17 cellular contexts compared by ENCODE assay signal in the genomic region with DNA sequence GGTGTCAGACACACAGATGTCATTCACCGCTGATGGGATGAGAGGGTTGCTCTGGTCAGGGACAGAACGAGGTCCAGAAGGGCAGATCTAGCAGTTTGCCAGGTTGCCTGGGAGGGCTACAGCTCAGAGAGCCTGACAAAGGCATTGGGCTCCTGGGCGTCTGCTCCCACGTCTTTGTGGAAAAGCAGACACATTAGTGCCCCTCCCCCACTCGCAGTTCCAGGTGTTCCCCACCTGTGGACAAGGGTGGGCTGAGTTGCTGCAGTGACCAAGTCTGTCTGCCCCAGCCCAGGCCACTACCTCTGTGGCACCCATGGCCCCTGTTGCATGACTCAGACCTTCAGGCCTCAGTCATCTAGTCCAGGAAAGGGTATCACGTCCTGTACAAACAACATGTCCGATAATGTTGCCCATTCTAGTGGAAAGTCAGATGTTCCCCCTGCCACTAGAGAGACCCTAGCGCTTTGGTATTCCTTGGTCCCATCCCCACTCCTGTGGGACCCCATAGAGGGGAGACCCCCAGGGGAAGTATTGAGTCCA. TPM values are rescaled to one million over a fixed set of nuclear protein-coding genes. Genes with fewer than 3 reads are reported as not detected.
DNase-seq lines count a peak whose midpoint lies in the region; ATAC-seq and TF ChIP-seq lines count a peak whose summit lies in the region.
"Had no signal": no experiment of that assay in that cellular context is flagged by ENCODE, and none has a peak within 500 bp of the region (broad histone marks: within the 10 kb centered on the region; RNA-seq: fewer than 3 reads in every experiment).

No MANE protein-coding gene starts in this region.

- no peak overlapping the region for H3K56ac ChIP-seq in IMR-90 (ENCODE audit: extremely low read depth, insufficient read depth, low read length)
- peak overlapping the region; percentile 12 for H3K56ac ChIP-seq in mesendoderm (ENCODE audit: low read length)

- no peak for ATAC-seq in IMR-90 (ENCODE audit: low read depth)
- no peak for ATAC-seq in GM21447 (IDR thresholded peaks at IDR 0.05; ENCODE audit: unreplicated experiment)
- ATAC-seq: HCT116 had no signal

- no peak overlapping the region for H3K4me2 ChIP-seq in IMR-90 (ENCODE audit: low read depth, low read length)
- H3K4me2 ChIP-seq in mesendoderm (ENCODE audit: low read length), result no peak overlapping the region

- H2BK120ac ChIP-seq in IMR-90 (ENCODE audit: low read depth, low read length) (no peak overlapping the region), mesendoderm (ENCODE audit: low read depth, low read length) (no peak overlapping the region)

- no peaks in the 10 kb centered on the region for H4K20me1 ChIP-seq in IMR-90 (ENCODE audit: insufficient read depth, low read length)

- H3K23ac ChIP-seq in IMR-90 (ENCODE audit: low read depth, low read length) (no peak overlapping the region), mesendoderm (ENCODE audit: low read length) (no peak overlapping the region)

- no peak for TF ChIP-seq POLR2A in IMR-90 (IDR thresholded peaks at IDR 0.05; ENCODE audit: low read depth, low read length)

- 95% methylated on average over 4 of the region's 8 CpGs; no CpG with 5 or more reads in 1 of the 2 experiments for WGBS in IMR-90 (ENCODE audit: extremely low coverage in 2 of 2, insufficient read length in 1 of 2), 2 experiments
- no CpG with 5 or more reads among the region's 8 CpGs for WGBS in mesendoderm (ENCODE audit: extremely low coverage, insufficient coverage, low lambda C conversion rate)

- H3K4me3 ChIP-seq in IMR-90 (ENCODE audit: insufficient read depth, low read depth, low read length) (no peak overlapping the region), mesendoderm (ENCODE audit: low read length) (no peak overlapping the region)

- TF ChIP-seq CTCF in IMR-90 (conservative IDR thresholded peaks at IDR 0.05; ENCODE audit: low read depth, low read length), result no peak

- H3K14ac ChIP-seq in IMR-90 (replicated peaks; ENCODE audit: low read depth, low read length), result no peak overlapping the region

- H4K8ac ChIP-seq in IMR-90 (ENCODE audit: low read depth in 2 of 2, low read length in 2 of 2) (no peak overlapping the region), mesendoderm (ENCODE audit: low read depth, low read length) (no peak overlapping the region)

- CTCF ChIA-PET in IMR-90 (lab: Yijun Ruan, JAX) (no interaction called here), HEK293T (lab: Yijun Ruan, JAX) (no interaction called here)

- peaks cover 6 to 22% of the 10 kb centered on the region in 2 experiments; a peak in 2 of 4 replicates for H3K79me1 ChIP-seq in IMR-90 (ENCODE audit: low read depth in 1 of 2, low read length in 2 of 2)
- no peaks in the 10 kb centered on the region for H3K79me1 ChIP-seq in mesendoderm (ENCODE audit: low read length)

- no peak overlapping the region for H3K4ac ChIP-seq in IMR-90 (ENCODE audit: low read depth, low read length)
- no peak overlapping the region for H3K4ac ChIP-seq in mesendoderm (ENCODE audit: low read depth, low read length)

- intact Hi-C loops in IMR-90 (cut with micrococcal nuclease), result no loop called here

- H2AK5ac ChIP-seq in IMR-90 (ENCODE audit: low read depth, low read length) (no peak overlapping the region), mesendoderm (ENCODE audit: low read length) (no peak overlapping the region)

- H3K9me3 ChIP-seq in IMR-90 (ENCODE audit: control insufficient read depth, insufficient read depth, low read length), result no peaks in the 10 kb centered on the region

- H4K5ac ChIP-seq in IMR-90 (ENCODE audit: low read depth, low read length), result no peak overlapping the region
- H4K5ac ChIP-seq in mesendoderm (ENCODE audit: low read length), result no peak overlapping the region

- in situ Hi-C loops in IMR-90 (cut with MboI; ENCODE audit: low sequenced_read_pairs), result no loop called here

- H3K36me3 ChIP-seq in IMR-90 (ENCODE audit: control insufficient read depth, insufficient read depth, low read length) (no peaks in the 10 kb centered on the region), mesendoderm (ENCODE audit: control insufficient read depth, insufficient read depth, low read length) (no peaks in the 10 kb centered on the region)

- TF ChIP-seq RAD21 in IMR-90 (IDR thresholded peaks at IDR 0.05; ENCODE audit: low read length), result no peak

- dilution Hi-C loops in IMR-90 (cut with HindIII; ENCODE audit: low sequenced_read_pairs, unreplicated experiment), result no loop called here

- H2AK9ac ChIP-seq in IMR-90 (replicated peaks; ENCODE audit: low read depth, low read length, poor library complexity), result no peak overlapping the region

- POLR2A ChIA-PET in IMR-90 (lab: Charles Lee; ENCODE audit: unreplicated experiment), result no interaction called here
- POLR2A ChIA-PET in HEK293T (lab: Yijun Ruan, JAX), result no interaction called here

- H3K4me1 ChIP-seq in IMR-90 (ENCODE audit: control insufficient read depth, insufficient read depth, low read length), result peaks cover under 1% of the 10 kb centered on the region; the same call in 1 of the 2 replicates
- H3K4me1 ChIP-seq in mesendoderm (ENCODE audit: control insufficient read depth, low read depth, low read length), result no peaks in the 10 kb centered on the region

- H2BK15ac ChIP-seq in IMR-90 (ENCODE audit: low read depth, low read length) (no peak overlapping the region), mesendoderm (replicated peaks; ENCODE audit: low read depth) (no peak overlapping the region)

- H3K79me2 ChIP-seq in mesendoderm (ENCODE audit: control insufficient read depth, insufficient read depth, low read length), result no peaks in the 10 kb centered on the region

- DNase-seq in IMR-90 (no peak), dermis blood vessel endothelial cell (peak; percentile 49), mesendoderm (no peak), NCI-H1048 (lab: John Stamatoyannopoulos, UW) (no peak), HEK293T (ENCODE audit: extremely low spot score) (no peak)
- DNase-seq: C1 segment of cervical spinal cord; Calu3; CD4-positive, alpha-beta memory T cell; COR-L47; DMS53; DMS79 treated with DMSO at 0.1 percent for 48 hours; GF-D8; GOT3; H9 had no signal

- H2BK20ac ChIP-seq in IMR-90 (ENCODE audit: low read depth, low read length), result no peak overlapping the region

- H3K27me3 ChIP-seq in IMR-90 (ENCODE audit: control insufficient read depth, insufficient read depth, low read length) (no peaks in the 10 kb centered on the region), mesendoderm (ENCODE audit: insufficient read depth, low read length, poor library complexity) (no peaks in the 10 kb centered on the region)

- peaks cover 24% of the 10 kb centered on the region for H3K9me1 ChIP-seq in IMR-90 (ENCODE audit: insufficient read depth, low read length)

- no TSS peak for BruUV-seq in IMR-90 (replicated peaks; lab: Mats Ljungman, UMichigan)

- H3K27ac ChIP-seq in IMR-90 (ENCODE audit: insufficient read depth, low read length), result no peak overlapping the region
- no peak overlapping the region for H3K27ac ChIP-seq in mesendoderm (ENCODE audit: low read depth, low read length)

- H3K18ac ChIP-seq in IMR-90 (ENCODE audit: low read depth, low read length) (no peak overlapping the region), mesendoderm (ENCODE audit: low read length) (no peak overlapping the region)

- no peak overlapping the region for H4K91ac ChIP-seq in IMR-90 (ENCODE audit: insufficient read depth, low read depth, low read length)

- H2AFZ ChIP-seq in IMR-90 (replicated peaks; ENCODE audit: low read length, poor library complexity), result peak overlapping the region; percentile 39

- H3K9ac ChIP-seq in IMR-90 (ENCODE audit: low read depth, low read length), result no peak overlapping the region
- H3K9ac ChIP-seq in mesendoderm (ENCODE audit: low read length), result no peak overlapping the region

- H2BK5ac ChIP-seq in IMR-90 (ENCODE audit: low read depth, low read length, poor library complexity, severe bottlenecking) (no peak overlapping the region), mesendoderm (ENCODE audit: low read length) (no peak overlapping the region)

TF ChIP-seq in IMR-90, 13 proteins besides CTCF, POLR2A, EP300 and RAD21:
- TF ChIP-seq SMC3 (IDR thresholded peaks at IDR 0.05; ENCODE audit: low read depth, low read length) (no peak), MAFK (IDR thresholded peaks at IDR 0.05; ENCODE audit: low read depth, low read length) (no peak), NFE2L2 (IDR thresholded peaks at IDR 0.05; ENCODE audit: low read depth, low read length) (no peak), RFX5 (IDR thresholded peaks at IDR 0.05; ENCODE audit: low read depth, low read length) (no peak), BHLHE40 (IDR thresholded peaks at IDR 0.05; ENCODE audit: low read depth, low read length) (no peak)

TF ChIP-seq in HEK293T, 16 proteins besides CTCF, POLR2A, EP300 and RAD21 (continues in another document):
- TF ChIP-seq TARDBP (IDR thresholded peaks at IDR 0.05), result no peak
- TF ChIP-seq HDGF (IDR thresholded peaks at IDR 0.05; ENCODE audit: borderline replicate concordance), result no peak
- TF ChIP-seq NFRKB (IDR thresholded peaks at IDR 0.05), result no peak
- TF ChIP-seq ZNF384 (IDR thresholded peaks at IDR 0.05), result no peak
- TF ChIP-seq FOXM1 (IDR thresholded peaks at IDR 0.05; ENCODE audit: borderline replicate concordance), result no peak
- no peak for TF ChIP-seq LEF1 (IDR thresholded peaks at IDR 0.05; ENCODE audit: borderline replicate concordance)
- no peak for TF ChIP-seq SUZ12 (IDR thresholded peaks at IDR 0.05)
- no peak for TF ChIP-seq CTBP1 (IDR thresholded peaks at IDR 0.05; ENCODE audit: borderline replicate concordance)
- TF ChIP-seq FOXA1 (IDR thresholded peaks at IDR 0.05), result no peak
- no peak for TF ChIP-seq FOXK2 (IDR thresholded peaks at IDR 0.05)

RNA-seq across cellular contexts. Expression of gene WRNIP1, which starts 37.4 kb away (rescaled TPM):
- 37.2 and 47.1 TPM in 2 replicates for total RNA-seq in IMR-90 (2012; rRNA removed)
- 42.6 and 43.7 TPM in 2 replicates for polyA plus RNA-seq in IMR-90 (2012; rRNA removed)
- polyA plus RNA-seq in IMR-90 (2012; cell fraction: cytosol; rRNA removed), result 45.5 and 55.1 TPM in 2 replicates
- polyA plus RNA-seq in IMR-90 (2012; cell fraction: nucleus; rRNA removed; ENCODE audit: low replicate concordance), result 42.3 and 49.2 TPM in 2 replicates
- 73.6 and 77.3 TPM in 2 replicates for total RNA-seq in dermis blood vessel endothelial cell
- 34.4 TPM for polyA plus RNA-seq in mesendoderm (2013, experiment 1 of 2)
- polyA plus RNA-seq in mesendoderm (2013, experiment 2 of 2), result 35.4 TPM

RNA-seq across cellular contexts. Expression of gene SERPINB1, which starts 39.1 kb away (rescaled TPM):
- total RNA-seq in IMR-90 (2012; rRNA removed), result 6.1 TPM in 2 replicates
- 7.0 and 9.1 TPM in 2 replicates for polyA plus RNA-seq in IMR-90 (2012; rRNA removed)
- polyA plus RNA-seq in IMR-90 (2012; cell fraction: cytosol; rRNA removed), result 2.8 and 2.9 TPM in 2 replicates
- polyA plus RNA-seq in IMR-90 (2012; cell fraction: nucleus; rRNA removed; ENCODE audit: low replicate concordance), result 1.4 and 6.8 TPM in 2 replicates
- total RNA-seq in dermis blood vessel endothelial cell, result 32.2 and 57.8 TPM in 2 replicates
- 13.7 TPM for polyA plus RNA-seq in mesendoderm (2013, experiment 1 of 2)
- polyA plus RNA-seq in mesendoderm (2013, experiment 2 of 2), result 12.7 TPM
- total RNA-seq: G401 had no signal

RNA-seq across cellular contexts. Expression of gene MYLK4, which starts 51.9 kb away (rescaled TPM):
- total RNA-seq in IMR-90 (2012; rRNA removed) (under 0.01 TPM in 2 replicates), dermis blood vessel endothelial cell (0.51 and 0.65 TPM in 2 replicates)
- polyA plus RNA-seq in IMR-90 (2012; rRNA removed), result 0.07 TPM in 2 replicates
- polyA plus RNA-seq in IMR-90 (2012; cell fraction: cytosol; rRNA removed), result 0.02 and 0.03 TPM in 2 replicates
- 0.05 and 0.42 TPM in 2 replicates for polyA plus RNA-seq in IMR-90 (2012; cell fraction: nucleus; rRNA removed; ENCODE audit: low replicate concordance)
- polyA plus RNA-seq in mesendoderm (2013, experiment 1 of 2), result 0.10 TPM
- 0.08 TPM for polyA plus RNA-seq in mesendoderm (2013, experiment 2 of 2)
